Comparison of ENCODE assay signal across 8 cellular contexts in genomic region chr12:96108321-96108720, GRCh38.
A peak's percentile ranks its signal among the peaks of the same experiment; 100 is the strongest.
DNase-seq lines count a peak whose midpoint lies in the region; ATAC-seq, FAIRE-seq and TF ChIP-seq lines count a peak whose summit lies in the region.

No MANE protein-coding gene starts in this region.

- POLR2A ChIA-PET in activated B cell treated with CpG ODN at 0.5 μM for 24 hours (lab: Charles Lee): no interaction called here

- H3K4me3 Mint-ChIP-seq in activated B cell treated with CpG ODN at 0.5 μM for 24 hours: peak overlapping the region; percentile 66

- H3K4me3 ChIP-seq in epithelial cell of esophagus (ENCODE audit: low read length): no peak overlapping the region

- no peaks in the 10 kb centered on the region for H3K36me3 Mint-ChIP-seq in activated B cell treated with CpG ODN at 0.5 μM for 24 hours (ENCODE audit: low read depth)

- FAIRE-seq in GM19239 (lab: Jason Lieb, UNC): no peak

- ATAC-seq in activated B cell treated with CpG ODN at 0.5 μM for 24 hours (ENCODE audit: low read depth) (peak; percentile 52), HG02763 (IDR thresholded peaks at IDR 0.05; ENCODE audit: unreplicated experiment) (no peak), HG02571 (IDR thresholded peaks at IDR 0.05; ENCODE audit: unreplicated experiment) (no peak), HG02798 (IDR thresholded peaks at IDR 0.05; ENCODE audit: poor library complexity, unreplicated experiment) (no peak)

- no peaks in the 10 kb centered on the region for H3K9me3 Mint-ChIP-seq in activated B cell treated with CpG ODN at 0.5 μM for 24 hours

- H3K27ac Mint-ChIP-seq in activated B cell treated with CpG ODN at 0.5 μM for 24 hours: peak overlapping the region; percentile 60

- peaks cover 34% of the 10 kb centered on the region for H3K4me1 Mint-ChIP-seq in activated B cell treated with CpG ODN at 0.5 μM for 24 hours

- H3K27me3 Mint-ChIP-seq in activated B cell treated with CpG ODN at 0.5 μM for 24 hours: no peaks in the 10 kb centered on the region

- TF ChIP-seq CTCF in activated B cell treated with CpG ODN at 0.5 μM for 24 hours (IDR thresholded peaks at IDR 0.05): no peak
- no peak for TF ChIP-seq CTCF in epithelial cell of esophagus (IDR thresholded peaks at IDR 0.05; ENCODE audit: insufficient read depth, low read depth, low read length, missing control alignments)

- DNase-seq in GDM1 (lab: John Stamatoyannopoulos, UW) (peak; percentile 85), activated B cell treated with CpG ODN at 0.5 μM for 24 hours (no peak), epithelial cell of esophagus (ENCODE audit: low read depth) (peak; percentile 27), pulmonary artery endothelial cell (ENCODE audit: low read depth, low spot score) (peak; percentile 66), GM19239 (ENCODE audit: insufficient read length, low spot score) (no peak)

- intact Hi-C loops in activated B cell treated with CpG ODN at 0.5 μM for 24 hours (cut with micrococcal nuclease): no loop called here

- CTCF ChIA-PET in activated B cell treated with CpG ODN at 0.5 μM for 24 hours (lab: Charles Lee): no interaction called here

Comparison
In these comparisons a context has a peak if more than half of its experiments do, and no peak if none do; other contexts are left out.
1. DNase-seq: peak in GDM1 (single experiment), epithelial cell of esophagus (single experiment) and pulmonary artery endothelial cell (single experiment); none in activated B cell treated with CpG ODN at 0.5 μM for 24 hours (single experiment) and GM19239 (single experiment).